Comparison of ENCODE assay signal across 8 cellular contexts in genomic region chr17:75295220-75296158, GRCh38. TPM values are rescaled to one million over a fixed set of nuclear protein-coding genes. Genes with fewer than 3 reads are reported as not detected.
DNase-seq lines count a peak whose midpoint lies in the region; ATAC-seq and TF ChIP-seq lines count a peak whose summit lies in the region.

No MANE protein-coding gene starts in this region.

- H3K9me3 Mint-ChIP-seq in HFFc6 = no peaks in the 10 kb centered on the region

- 82% methylated on average over 8 of the region's 8 CpGs for WGBS in right cardiac atrium

- H3K27me3 Mint-ChIP-seq in HFFc6 (ENCODE audit: insufficient read depth) = no peaks in the 10 kb centered on the region

- no peak overlapping the region for H3K27ac Mint-ChIP-seq in HFFc6

- H3K27ac ChIP-seq in HEK293 (ENCODE audit: extremely low read depth, low read depth, low read length) (no peak overlapping the region), right cardiac atrium (ENCODE audit: low read length) (peak overlapping the region; percentile 39), PC-3 (ENCODE audit: low read length) (no peak overlapping the region)

- H3K4me3 ChIP-seq in HEK293 (ENCODE audit: low read depth, low read length) (no peak overlapping the region), right cardiac atrium (ENCODE audit: low read length) (no peak overlapping the region), PC-3 (ENCODE audit: low read length) (no peak overlapping the region)

- no peak overlapping the region for H3K4me3 Mint-ChIP-seq in HFFc6

- no peak overlapping the region for H2AFZ ChIP-seq in PC-3 (ENCODE audit: low read length)

- H3K4me1 ChIP-seq in HEK293 (ENCODE audit: control insufficient read depth, insufficient read depth, low read length) (no peaks in the 10 kb centered on the region), right cardiac atrium (ENCODE audit: control insufficient read depth, insufficient read depth, low read length) (no peaks in the 10 kb centered on the region), PC-3 (ENCODE audit: insufficient read depth, low read length) (no peaks in the 10 kb centered on the region)

- DNase-seq in NOMO-1 (lab: John Stamatoyannopoulos, UW; ENCODE audit: unreplicated experiment in 2 of 2) (peak; percentile 65 to 82), right cardiac atrium (no peak), NCI-H1417 treated with DMSO at 0.1 percent for 48 hours (lab: John Stamatoyannopoulos, UW) (no peak), SW480 (ENCODE audit: low spot score) (no peak), PC-3 (no peak), HFFc6 (no peak)

- TF ChIP-seq CTCF in HEK293 (tag by site-specific recombination; IDR thresholded peaks at IDR 0.05) (no peak), PC-3 (conservative IDR thresholded peaks at IDR 0.05; ENCODE audit: low read depth, low read length) (no peak), HFFc6 (IDR thresholded peaks at IDR 0.05) (no peak)

- intact Hi-C loops in right cardiac atrium (cut with DNase I) (no loop called here), PC-3 (cut with micrococcal nuclease) (no loop called here)

- H3K9me3 ChIP-seq in HEK293 (ENCODE audit: control insufficient read depth, insufficient read depth, low read depth, low read length) (no peaks in the 10 kb centered on the region), right cardiac atrium (ENCODE audit: control insufficient read depth, low read length) (no peaks in the 10 kb centered on the region), PC-3 (ENCODE audit: low read length) (no peaks in the 10 kb centered on the region)

- no peaks in the 10 kb centered on the region for H3F3A ChIP-seq in PC-3 (ENCODE audit: low read length, unreplicated experiment)

- no peaks in the 10 kb centered on the region for H3K79me2 ChIP-seq in PC-3 (ENCODE audit: low read length)

- POLR2A ChIA-PET in HEK293 (lab: Yijun Ruan, JAX) (interaction anchor here (0.9 kb wide), 1 partner anchor 110 kb away, joined by 10 read pairs; the partner anchor contains the start of gene GRB2), PC-3 (lab: Charles Lee; ENCODE audit: unreplicated experiment) (no interaction called here)

- H3K4me2 ChIP-seq in PC-3 (ENCODE audit: low read length) = no peak overlapping the region

- no TSS peak for BruUV-seq in PC-3 (replicated peaks; lab: Mats Ljungman, UMichigan)

- ATAC-seq in GM18858 (IDR thresholded peaks at IDR 0.05; ENCODE audit: unreplicated experiment) (peak; percentile 44), right cardiac atrium (peak in 1 of 2 donors; percentile 30), PC-3 (no peak)

- CTCF ChIA-PET in HEK293 (lab: Yijun Ruan, JAX) = interaction anchor here (0.6 kb wide), 2 partner anchors 25 to 94 kb away, joined by 6 read pairs; no protein-coding TSS in a partner anchor
- CTCF ChIA-PET in PC-3 (lab: Charles Lee) = no interaction called here

- no peaks in the 10 kb centered on the region for H4K20me1 ChIP-seq in PC-3 (ENCODE audit: low read length)

- H3K27me3 ChIP-seq in right cardiac atrium (ENCODE audit: control insufficient read depth, insufficient read depth) (no peaks in the 10 kb centered on the region), PC-3 (ENCODE audit: low read length) (no peaks in the 10 kb centered on the region)

- no peak overlapping the region for H3K9ac ChIP-seq in PC-3 (ENCODE audit: low read length)

- no peaks in the 10 kb centered on the region for H3K36me3 Mint-ChIP-seq in HFFc6 (ENCODE audit: low read depth)

- H3K4me1 Mint-ChIP-seq in HFFc6 (ENCODE audit: low read depth) = no peaks in the 10 kb centered on the region

- no peaks in the 10 kb centered on the region for H3K9me2 ChIP-seq in PC-3 (replicated peaks; ENCODE audit: low read length)

- H3K36me3 ChIP-seq in HEK293 (ENCODE audit: control insufficient read depth in 2 of 2, insufficient read depth in 1 of 2, low read length in 2 of 2) = no peaks in the 10 kb centered on the region; a peak in 1 of 3 replicates
- H3K36me3 ChIP-seq in PC-3 (ENCODE audit: low read depth, low read length) = no peaks in the 10 kb centered on the region

TF ChIP-seq in HEK293, 187 proteins besides CTCF, POLR2A, EP300 and RAD21:
- TF ChIP-seq ZNF121 (tag by site-specific recombination; IDR thresholded peaks at IDR 0.05) (peak; percentile 7; the same call in 1 of the 2 replicates), ZNF157 (tag by site-specific recombination; IDR thresholded peaks at IDR 0.05) (no peak)

RNA-seq across cellular contexts. Expression of gene SLC25A19, which starts 6.3 kb away (rescaled TPM):
- total RNA-seq in right cardiac atrium = 10 to 100 TPM in 2 of 4 donors, 1 to 10 TPM in 2; 8.4 to 23.5 (median 14.8) TPM
- 14.2 TPM for polyA plus RNA-seq in right cardiac atrium
- 75.0 and 76.9 TPM in 2 replicates for total RNA-seq in PC-3 (2014; rRNA removed)
- total RNA-seq in HFFc6 (2021; fragmentation: NEBNext Ultra II Directional; extraction: Animal tissue kit (Norgen Biotek cat#: 25700)) = 10 to 100 TPM in 1 of 6 experiments, 1 to 10 TPM in 5; 5.7 to 14.6 (median 7.1) TPM

RNA-seq across cellular contexts. Expression of gene MIF4GD, which starts 24.5 kb away (rescaled TPM):
- total RNA-seq in right cardiac atrium (10 to 100 TPM; 15.1 to 20.5 (median 17.8) TPM), PC-3 (2014; rRNA removed) (30.8 and 42.3 TPM in 2 replicates)
- polyA plus RNA-seq in right cardiac atrium = 14.6 TPM
- total RNA-seq in HFFc6 (2021; fragmentation: NEBNext Ultra II Directional; extraction: Animal tissue kit (Norgen Biotek cat#: 25700)) = 10 to 100 TPM in 3 of 6 experiments, 1 to 10 TPM in 3; 8.8 to 10.8 (median 10.0) TPM

RNA-seq across cellular contexts. Expression of gene MRPS7, which starts 33.8 kb away (rescaled TPM):
- total RNA-seq in right cardiac atrium (100 to 1,000 TPM in 1 of 4 donors, 10 to 100 TPM in 3; 91.5 to 110 (median 99.6) TPM), PC-3 (2014; rRNA removed) (112 and 144 TPM in 2 replicates)
- 113 TPM for polyA plus RNA-seq in right cardiac atrium
- 10 to 100 TPM; 58.2 to 64.7 (median 60.2) TPM for total RNA-seq in HFFc6 (2021; fragmentation: NEBNext Ultra II Directional; extraction: Animal tissue kit (Norgen Biotek cat#: 25700))

RNA-seq across cellular contexts. Expression of gene GGA3, which starts 34.1 kb away (rescaled TPM):
- total RNA-seq in right cardiac atrium (10 to 100 TPM; 22.9 to 34.8 (median 26.9) TPM), PC-3 (2014; rRNA removed) (38.8 and 40.1 TPM in 2 replicates)
- 15.7 TPM for polyA plus RNA-seq in right cardiac atrium
- 10 to 100 TPM; 23.2 to 26.5 (median 24.2) TPM for total RNA-seq in HFFc6 (2021; fragmentation: NEBNext Ultra II Directional; extraction: Animal tissue kit (Norgen Biotek cat#: 25700))

Comparison
In these comparisons a context has a peak if more than half of its experiments do, and no peak if none do; other contexts are left out.
1. DNase-seq: peak in NOMO-1 (2 of 2); none in right cardiac atrium (0 of 3), NCI-H1417 treated with DMSO at 0.1 percent for 48 hours (single experiment), SW480 (single experiment), PC-3 (single experiment) and HFFc6 (single experiment).